In the genomic region with DNA sequence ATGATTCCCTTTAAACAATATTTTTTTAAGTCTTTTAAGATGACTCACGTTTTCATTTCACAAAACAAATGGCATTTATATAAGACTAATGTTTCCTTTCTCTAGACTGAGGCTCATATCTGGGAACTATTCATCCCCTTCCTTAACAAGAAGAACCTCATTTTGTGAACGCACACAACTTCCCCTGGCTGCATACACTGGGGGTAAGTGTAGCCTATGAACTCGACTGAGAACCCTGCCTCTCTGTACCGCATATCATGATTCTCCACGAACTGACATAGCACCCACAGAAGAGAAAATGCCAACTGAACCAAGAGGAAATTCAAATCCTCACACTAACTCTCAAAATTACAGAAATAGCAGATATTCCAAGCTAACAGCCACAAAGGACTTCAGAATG, we compare ENCODE assay signal across 17 cellular contexts.
DNase-seq lines count a peak whose midpoint lies in the region; ATAC-seq, FAIRE-seq and TF ChIP-seq lines count a peak whose summit lies in the region.
"Had no signal": no experiment of that assay in that cellular context is flagged by ENCODE, and none has a peak within 500 bp of the region (broad histone marks: within the 10 kb centered on the region; RNA-seq: fewer than 3 reads in every experiment).

No MANE protein-coding gene starts in this region.

- peaks cover 24% of the 10 kb centered on the region for H3K4me1 Mint-ChIP-seq in chondrocyte (ENCODE audit: low read depth)
- no peaks in the 10 kb centered on the region for H3K4me1 Mint-ChIP-seq in natural killer cell

- H3K9me3 Mint-ChIP-seq in chondrocyte (ENCODE audit: low read depth) (no peaks in the 10 kb centered on the region), natural killer cell (no peaks in the 10 kb centered on the region)
- H3K9me3 Mint-ChIP-seq: naive thymus-derived CD8-positive, alpha-beta T cell had no signal

- H3K27ac ChIP-seq in HUES48 (ENCODE audit: low read depth, low read length) (peak overlapping the region; percentile 93), smooth muscle cell (ENCODE audit: low read depth) (peak overlapping the region; percentile 17)

- H3K4me2 ChIP-seq in smooth muscle cell: no peak overlapping the region

- H3K4me3 Mint-ChIP-seq in chondrocyte (ENCODE audit: unreplicated experiment): no peak overlapping the region
- H3K4me3 Mint-ChIP-seq in natural killer cell: no peak overlapping the region
- H3K4me3 Mint-ChIP-seq: activated naive CD4-positive, alpha-beta T cell treated with anti-CD3 and anti-CD28 coated beads for 36 hours; naive thymus-derived CD8-positive, alpha-beta T cell had no signal

- H3K4me1 ChIP-seq in HUES48 (ENCODE audit: control insufficient read depth, insufficient read depth, low read length) (peaks cover 97% of the 10 kb centered on the region), smooth muscle cell (ENCODE audit: low read depth) (peaks cover 48% of the 10 kb centered on the region)

- intact Hi-C loops in natural killer cell (cut with micrococcal nuclease): no loop called here

- ATAC-seq in HG03135 (IDR thresholded peaks at IDR 0.05; ENCODE audit: unreplicated experiment) (no peak), natural killer cell (no peak), GM18858 (IDR thresholded peaks at IDR 0.05; ENCODE audit: unreplicated experiment) (no peak)
- ATAC-seq: HepG2; left ventricle myocardium superior; naive thymus-derived CD8-positive, alpha-beta T cell; Right ventricle myocardium inferior had no signal

- H3K27ac Mint-ChIP-seq in chondrocyte (ENCODE audit: unreplicated experiment) (peak overlapping the region; percentile 79), natural killer cell (no peak overlapping the region)
- H3K27ac Mint-ChIP-seq: activated naive CD4-positive, alpha-beta T cell treated with anti-CD3 and anti-CD28 coated beads for 36 hours; naive thymus-derived CD8-positive, alpha-beta T cell had no signal

- H3K9me3 ChIP-seq in HUES48 (ENCODE audit: control insufficient read depth, insufficient read depth, low read length): no peaks in the 10 kb centered on the region
- no peaks in the 10 kb centered on the region for H3K9me3 ChIP-seq in smooth muscle cell (replicated peaks; ENCODE audit: low read depth)

- H3F3A ChIP-seq in smooth muscle cell (ENCODE audit: low read depth): peaks cover 5% of the 10 kb centered on the region

- H3K36me3 Mint-ChIP-seq in chondrocyte (ENCODE audit: low read depth) (peaks cover 1% of the 10 kb centered on the region), natural killer cell (no peaks in the 10 kb centered on the region)
- H3K36me3 Mint-ChIP-seq: naive thymus-derived CD8-positive, alpha-beta T cell had no signal

- no peak overlapping the region for H3K9ac ChIP-seq in HUES48 (ENCODE audit: low read depth, low read length)
- no peak overlapping the region for H3K9ac ChIP-seq in smooth muscle cell (ENCODE audit: low read depth)

- H3K4me3 ChIP-seq in HUES48 (ENCODE audit: low read depth, low read length) (peak overlapping the region; percentile 43; the same call in 1 of the 2 replicates), smooth muscle cell (no peak overlapping the region)

- 70% methylated on average over 5 of the region's 5 CpGs for WGBS in smooth muscle cell (ENCODE audit: low lambda C conversion rate)

- H3K27me3 Mint-ChIP-seq in chondrocyte (ENCODE audit: low read depth): no peaks in the 10 kb centered on the region
- H3K27me3 Mint-ChIP-seq in natural killer cell (ENCODE audit: low read depth in 2 of 2): peaks cover 0 to 9% of the 10 kb centered on the region in 2 donors

- H2AFZ ChIP-seq in smooth muscle cell (ENCODE audit: low read depth): no peak overlapping the region

- peak; percentile 20 for TF ChIP-seq CTCF in chondrocyte (IDR thresholded peaks at IDR 0.05)
- no peak for TF ChIP-seq CTCF in smooth muscle cell (IDR thresholded peaks at IDR 0.05; ENCODE audit: borderline replicate concordance, insufficient read depth, poor library complexity, severe bottlenecking)
- no peak for TF ChIP-seq CTCF in natural killer cell (IDR thresholded peaks at IDR 0.05)

- H3K36me3 ChIP-seq in HUES48 (ENCODE audit: control insufficient read depth, insufficient read depth, low read length) (no peaks in the 10 kb centered on the region), smooth muscle cell (ENCODE audit: low read depth) (no peaks in the 10 kb centered on the region)

- FAIRE-seq in islet of Langerhans (lab: Jason Lieb, UNC): peak; percentile 30
- FAIRE-seq: HepG2 had no signal

- DNase-seq in chondrocyte (ENCODE audit: low spot score): no peak
- no peak for DNase-seq in smooth muscle cell (lab: John Stamatoyannopoulos, UW; ENCODE audit: unreplicated experiment)
- DNase-seq in COLO829 (ENCODE audit: low spot score): no peak
- no peak for DNase-seq in natural killer cell
- DNase-seq: activated CD8-positive, alpha-beta memory T cell treated with anti-CD3 and anti-CD28 coated beads, Interleukin-2, amount 50 U/mL, for 48 hours; activated naive CD4-positive, alpha-beta T cell treated with anti-CD3 and anti-CD28 coated beads for 36 hours; DMS79; left ventricle myocardium superior; MV-4-11; naive thymus-derived CD8-positive, alpha-beta T cell; stimulated activated naive CD4-positive, alpha-beta T cell had no signal

- H3K27me3 ChIP-seq in HUES48 (ENCODE audit: control insufficient read depth, insufficient read depth, low read length) (no peaks in the 10 kb centered on the region), smooth muscle cell (ENCODE audit: low read depth) (no peaks in the 10 kb centered on the region)

- peaks cover 73% of the 10 kb centered on the region for H3K79me2 ChIP-seq in smooth muscle cell (ENCODE audit: low read depth)

- H4K20me1 ChIP-seq in smooth muscle cell (ENCODE audit: low read depth): peaks cover 56% of the 10 kb centered on the region
